Comparison of ENCODE assay signal across 8 cellular contexts in the genomic region with DNA sequence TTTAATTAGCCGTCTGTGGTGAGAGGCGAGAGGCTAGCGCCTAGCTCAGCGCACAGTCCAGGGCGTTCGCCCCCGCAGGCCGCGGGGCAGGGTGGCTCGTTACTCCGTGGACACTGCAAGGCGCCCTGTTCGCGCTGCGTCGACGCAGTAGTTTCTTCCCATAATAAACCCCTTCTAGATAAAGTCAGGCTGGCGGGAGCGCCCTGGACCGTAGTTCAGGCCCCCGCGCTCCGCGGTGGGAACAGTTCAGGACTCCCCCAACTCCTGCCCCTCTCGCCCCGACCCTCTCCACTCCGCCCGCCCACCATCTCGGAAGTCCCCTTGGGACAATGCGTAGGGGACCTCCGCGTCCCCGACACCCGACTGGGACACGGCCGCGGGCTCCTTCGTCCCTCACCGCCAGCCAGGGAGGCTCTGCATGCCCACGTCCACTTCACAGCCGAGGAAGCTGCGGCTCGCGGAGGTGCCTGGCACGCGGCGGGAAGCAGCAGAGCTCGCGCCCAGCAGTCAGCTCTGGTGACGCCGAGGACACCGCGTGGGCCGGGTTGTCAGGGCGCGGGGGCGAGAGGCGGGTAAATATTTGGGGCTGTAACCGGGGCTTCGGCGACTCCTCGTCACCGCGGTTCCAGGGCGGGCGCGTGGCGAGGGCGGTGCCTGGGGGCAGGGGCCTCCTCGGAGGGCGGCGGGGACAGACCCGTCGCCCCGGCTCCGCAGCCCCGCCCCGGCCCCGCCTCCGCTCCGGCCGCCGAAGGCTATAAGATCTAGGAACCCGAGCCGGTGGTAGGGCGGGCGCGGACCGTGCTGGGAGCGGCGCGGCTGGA. TPM values are rescaled to one million over a fixed set of nuclear protein-coding genes. Genes with fewer than 3 reads are reported as not detected.
DNase-seq lines count a peak whose midpoint lies in the region; ATAC-seq, FAIRE-seq and TF ChIP-seq lines count a peak whose summit lies in the region.

RGCC (plus strand) TSS at position 783 of the 821 bp plus-strand sequence. CDS start 158 bp downstream, outside the sequence.

- peaks cover 6% of the 10 kb centered on the region for H3K4me1 ChIP-seq in IMR-90 (ENCODE audit: control insufficient read depth, insufficient read depth, low read length)

- H3K18ac ChIP-seq in IMR-90 (ENCODE audit: low read depth, low read length) = peak within 1 kb of the TSS; percentile 64; the same call in 1 of the 2 replicates

- peak within 1 kb of the TSS; percentile 97 for H3K4me2 ChIP-seq in IMR-90 (ENCODE audit: low read depth, low read length)

- ATAC-seq in GM21360 (IDR thresholded peaks at IDR 0.05; ENCODE audit: unreplicated experiment) (peak; percentile 71), IMR-90 (ENCODE audit: low read depth) (peak; percentile 92)
- peak; percentile 82 to 83 for ATAC-seq in activated CD4-positive, CD25-positive, alpha-beta regulatory T cell treated with anti-CD3 and anti-CD28 coated beads, Interleukin-2, amount 50 U/mL, for 24 hours
- peak; percentile 74 for ATAC-seq in central memory CD8-positive, alpha-beta T cell (replicated peaks; ENCODE audit: extremely low read depth, poor library complexity, severe bottlenecking)

- peak within 1 kb of the TSS; percentile 71 for H3K4me3 Mint-ChIP-seq in Calu3 (ENCODE audit: low read depth, unreplicated experiment)
- H3K4me3 Mint-ChIP-seq in central memory CD8-positive, alpha-beta T cell = peak within 1 kb of the TSS; percentile 90

- H3K4me1 Mint-ChIP-seq in Calu3 (ENCODE audit: low read depth, unreplicated experiment) = no peaks in the 10 kb centered on the region
- peaks cover 46% of the 10 kb centered on the region for H3K4me1 Mint-ChIP-seq in central memory CD8-positive, alpha-beta T cell

- H3K27ac ChIP-seq in IMR-90 (ENCODE audit: insufficient read depth, low read length) = peak within 1 kb of the TSS; percentile 45

- no peak for FAIRE-seq in H54 (lab: Jason Lieb, UNC)

- H3K36me3 ChIP-seq in IMR-90 (ENCODE audit: control insufficient read depth, insufficient read depth, low read length) = peaks cover 26% of the 10 kb centered on the region

- TF ChIP-seq CTCF in Calu3 (IDR thresholded peaks at IDR 0.05; ENCODE audit: unreplicated experiment) = no peak
- TF ChIP-seq CTCF in IMR-90 (conservative IDR thresholded peaks at IDR 0.05; ENCODE audit: low read depth, low read length) = no peak

- peaks cover 9% of the 10 kb centered on the region for H3K36me3 Mint-ChIP-seq in Calu3 (ENCODE audit: insufficient read depth, unreplicated experiment)
- H3K36me3 Mint-ChIP-seq in central memory CD8-positive, alpha-beta T cell (ENCODE audit: insufficient read depth) = peaks cover 55% of the 10 kb centered on the region

- no peak within 1 kb of the TSS for H3K27ac Mint-ChIP-seq in Calu3 (ENCODE audit: unreplicated experiment)
- H3K27ac Mint-ChIP-seq in central memory CD8-positive, alpha-beta T cell (ENCODE audit: low read depth) = peak within 1 kb of the TSS; percentile 92

- peak within 1 kb of the TSS; percentile 91 for H2AFZ ChIP-seq in IMR-90 (replicated peaks; ENCODE audit: low read length, poor library complexity)

- H3K9me1 ChIP-seq in IMR-90 (ENCODE audit: insufficient read depth, low read length) = no peaks in the 10 kb centered on the region

- H3K23ac ChIP-seq in IMR-90 (ENCODE audit: low read depth, low read length) = peak within 1 kb of the TSS; percentile 75

- peak within 1 kb of the TSS; percentile 56 for H2BK120ac ChIP-seq in IMR-90 (ENCODE audit: low read depth, low read length)

- DNase-seq in Calu3 = peak; percentile 70
- peak; percentile 49 for DNase-seq in IMR-90
- peak; percentile 91 to 95 for DNase-seq in central memory CD8-positive, alpha-beta T cell (ENCODE audit: low spot score in 2 of 2)
- DNase-seq in kidney tubule cell (ENCODE audit: low spot score) = peak; percentile 50
- DNase-seq in stimulated activated CD4-positive, alpha-beta T cell treated with anti-CD3 and anti-CD28 coated beads, Interleukin-15, amount 100 ng/mL, for 48 hours (ENCODE audit: low read depth in 2 of 2) = peak; percentile 88 to 92
- no peak for DNase-seq in H54 (ENCODE audit: insufficient read length, low spot score)

- peak within 1 kb of the TSS; percentile 53 for H2AK9ac ChIP-seq in IMR-90 (replicated peaks; ENCODE audit: low read depth, low read length, poor library complexity)

- 12% methylated on average over 36 of the region's 92 CpGs; no CpG with 5 or more reads in 1 of the 2 experiments for WGBS in IMR-90 (ENCODE audit: extremely low coverage in 2 of 2, insufficient read length in 1 of 2), 2 experiments

- H2AK5ac ChIP-seq in IMR-90 (ENCODE audit: low read depth, low read length) = peak within 1 kb of the TSS; percentile 36

- 0 out of 3 replicates have a peak within 1 kb of the TSS, but pooled peaks have one; percentile 38 for H2BK15ac ChIP-seq in IMR-90 (ENCODE audit: low read depth, low read length)

- BruUV-seq in Calu3 (replicated peaks; lab: Mats Ljungman, UMichigan) (no TSS peak), IMR-90 (replicated peaks; lab: Mats Ljungman, UMichigan) (no TSS peak)

- H3K56ac ChIP-seq in IMR-90 (ENCODE audit: extremely low read depth, insufficient read depth, low read length) = no peak within 1 kb of the TSS

- POLR2A ChIA-PET in IMR-90 (lab: Charles Lee; ENCODE audit: unreplicated experiment) = interaction anchor here (0.7 kb wide), 1 partner anchor 544 kb away, joined by 3 read pairs; no protein-coding TSS in a partner anchor

- H3K27me3 ChIP-seq in IMR-90 (ENCODE audit: control insufficient read depth, insufficient read depth, low read length) = peaks cover 10% of the 10 kb centered on the region

- no peaks in the 10 kb centered on the region for H3K9me3 ChIP-seq in IMR-90 (ENCODE audit: control insufficient read depth, insufficient read depth, low read length)

- in situ Hi-C loops in IMR-90 (cut with MboI; ENCODE audit: low sequenced_read_pairs) = loop anchor here (25.0 kb wide), 1 partner anchor 180 kb away; no protein-coding TSS in a partner anchor

- H4K5ac ChIP-seq in IMR-90 (ENCODE audit: low read depth, low read length) = no peak within 1 kb of the TSS

- peak within 1 kb of the TSS; percentile 63 for H4K91ac ChIP-seq in IMR-90 (ENCODE audit: insufficient read depth, low read depth, low read length)

- peak within 1 kb of the TSS; percentile 74 for H3K14ac ChIP-seq in IMR-90 (replicated peaks; ENCODE audit: low read depth, low read length)

- peak within 1 kb of the TSS; percentile 81 for H3K4me3 ChIP-seq in IMR-90 (ENCODE audit: insufficient read depth, low read depth, low read length)

- H4K20me1 ChIP-seq in IMR-90 (ENCODE audit: insufficient read depth, low read length) = peaks cover 28% of the 10 kb centered on the region

- no peaks in the 10 kb centered on the region for H3K27me3 Mint-ChIP-seq in Calu3 (ENCODE audit: unreplicated experiment)
- H3K27me3 Mint-ChIP-seq in central memory CD8-positive, alpha-beta T cell = no peaks in the 10 kb centered on the region

- no peak within 1 kb of the TSS for H2BK20ac ChIP-seq in IMR-90 (ENCODE audit: low read depth, low read length)

- TF ChIP-seq POLR2A in IMR-90 (IDR thresholded peaks at IDR 0.05; ENCODE audit: low read depth, low read length) = no peak
- TF ChIP-seq POLR2A in H54 (IDR thresholded peaks at IDR 0.05; ENCODE audit: low read depth, low read length) = no peak

- no peak within 1 kb of the TSS for H2BK5ac ChIP-seq in IMR-90 (ENCODE audit: low read depth, low read length, poor library complexity, severe bottlenecking)

- peak within 1 kb of the TSS; percentile 76 for H3K9ac ChIP-seq in IMR-90 (ENCODE audit: low read depth, low read length)

- intact Hi-C loops in Calu3 (cut with micrococcal nuclease; ENCODE audit: unreplicated experiment) = loop anchor here (5.0 kb wide), 1 partner anchor 190 kb away; no protein-coding TSS in a partner anchor
- intact Hi-C loops in IMR-90 (cut with micrococcal nuclease) = loop anchor here (5.0 kb wide), 1 partner anchor 655 kb away; no protein-coding TSS in a partner anchor

- dilution Hi-C loops in IMR-90 (cut with HindIII; ENCODE audit: low sequenced_read_pairs, unreplicated experiment) = no loop called here

- no peaks in the 10 kb centered on the region for H3K9me3 Mint-ChIP-seq in Calu3 (ENCODE audit: low read depth, unreplicated experiment)
- H3K9me3 Mint-ChIP-seq in central memory CD8-positive, alpha-beta T cell = peaks cover 4% of the 10 kb centered on the region

- CTCF ChIA-PET in Calu3 (lab: Charles Lee) (no interaction called here), IMR-90 (lab: Yijun Ruan, JAX) (no interaction called here)

- H3K79me1 ChIP-seq in IMR-90 (ENCODE audit: low read depth in 1 of 2, low read length in 2 of 2) = peaks cover 14 to 28% of the 10 kb centered on the region in 2 experiments

- TF ChIP-seq RAD21 in IMR-90 (IDR thresholded peaks at IDR 0.05; ENCODE audit: low read length) = no peak

- peak within 1 kb of the TSS; percentile 32 to 51; a peak in 1 of 4 replicates for H4K8ac ChIP-seq in IMR-90 (ENCODE audit: low read depth in 2 of 2, low read length in 2 of 2)

- peak within 1 kb of the TSS; percentile 67 for H3K4ac ChIP-seq in IMR-90 (ENCODE audit: low read depth, low read length)

TF ChIP-seq in IMR-90, 13 proteins besides CTCF, POLR2A, EP300 and RAD21:
- peak; percentile 92 for TF ChIP-seq BHLHE40 (IDR thresholded peaks at IDR 0.05; ENCODE audit: low read depth, low read length)
- TF ChIP-seq NFE2L2 (IDR thresholded peaks at IDR 0.05; ENCODE audit: low read depth, low read length) = no peak

RNA-seq across cellular contexts. Expression of gene RGCC, which starts in this region (rescaled TPM):
- total RNA-seq in Calu3 (2022) = 0.93 and 1.7 TPM in 2 replicates
- 6.1 and 7.5 TPM in 2 replicates for total RNA-seq in IMR-90 (2012; rRNA removed)
- polyA plus RNA-seq in IMR-90 (2012; rRNA removed) = 7.6 and 10.6 TPM in 2 replicates
- polyA plus RNA-seq in IMR-90 (2012; cell fraction: cytosol; rRNA removed) = 4.6 and 11.3 TPM in 2 replicates
- 6.4 and 25.4 TPM in 2 replicates for polyA plus RNA-seq in IMR-90 (2012; cell fraction: nucleus; rRNA removed; ENCODE audit: low replicate concordance)
